ENCODE assay signal across 1 cellular context in genomic region chr1:206992815-206993214, GRCh38.
TF ChIP-seq lines count a peak whose summit lies in the region.

No MANE protein-coding gene starts in this region.

TF ChIP-seq in K562, 482 proteins besides CTCF, POLR2A, EP300 and RAD21:
- TF ChIP-seq ZNF146 (CRISPR knock-in tag; IDR thresholded peaks at IDR 0.05; ENCODE audit: unreplicated experiment): no peak
- TF ChIP-seq ZNF584 (CRISPR knock-in tag; IDR thresholded peaks at IDR 0.05; ENCODE audit: low read depth): no peak
- TF ChIP-seq GATAD2A (IDR thresholded peaks at IDR 0.05): no peak
- TF ChIP-seq NCOA4 (IDR thresholded peaks at IDR 0.05; ENCODE audit: partially characterized antibody): no peak
- no peak for TF ChIP-seq ZNF740 (CRISPR knock-in tag; IDR thresholded peaks at IDR 0.05)
- TF ChIP-seq ZNF740 (tag; IDR thresholded peaks at IDR 0.05): no peak
- TF ChIP-seq ELF1 (tag; IDR thresholded peaks at IDR 0.05): no peak
- TF ChIP-seq RFX5 (IDR thresholded peaks at IDR 0.05; ENCODE audit: low read depth, low read length): no peak
- TF ChIP-seq ZNF121 (CRISPR knock-in tag; conservative IDR thresholded peaks at IDR 0.05): no peak
- no peak for TF ChIP-seq MEF2A (IDR thresholded peaks at IDR 0.05; ENCODE audit: control insufficient read depth, low read depth, low read length)
- TF ChIP-seq POLR2G (IDR thresholded peaks at IDR 0.05; ENCODE audit: low read depth, low read length): no peak
- no peak for TF ChIP-seq SMAD4 (CRISPR knock-in tag; conservative IDR thresholded peaks at IDR 0.05)
- TF ChIP-seq IRF1 (CRISPR knock-in tag; IDR thresholded peaks at IDR 0.05; ENCODE audit: borderline replicate concordance): no peak
- TF ChIP-seq IFI16 (CRISPR knock-in tag; IDR thresholded peaks at IDR 0.05): no peak
- TF ChIP-seq PRPF4 (IDR thresholded peaks at IDR 0.05; ENCODE audit: insufficient read depth, low read depth, low read length, poor library complexity, severe bottlenecking): no peak
- no peak for TF ChIP-seq SRF (CRISPR knock-in tag; IDR thresholded peaks at IDR 0.05)
- no peak for TF ChIP-seq DPF2 (IDR thresholded peaks at IDR 0.05)
- no peak for TF ChIP-seq IRF9 (tag; IDR thresholded peaks at IDR 0.05)
- TF ChIP-seq RFX7 (CRISPR knock-in tag; IDR thresholded peaks at IDR 0.05): no peak
- no peak for TF ChIP-seq SPI1 (IDR thresholded peaks at IDR 0.05; ENCODE audit: borderline replicate concordance, low read depth, low read length)
